ENCODE assay signal across 26 cellular contexts in genomic region chr11:117514256-117514655, GRCh38.
"Had no signal": no experiment of that assay in that cellular context is flagged by ENCODE, and none has a peak within 500 bp of the region (broad histone marks: within the 10 kb centered on the region; RNA-seq: fewer than 3 reads in every experiment).

No MANE protein-coding gene starts in this region.

- DNase-seq: dermis blood vessel endothelial cell; effector memory CD4-positive, alpha-beta T cell; foreskin keratinocyte; heart left ventricle; kidney; mucosa of descending colon; naive B cell; occipital lobe; ovary; posterior cingulate gyrus; psoas muscle; right cardiac atrium; sigmoid colon; stimulated activated CD4-positive, alpha-beta T cell treated with anti-CD3 and anti-CD28 coated beads, Interleukin-4, amount 100 ng/mL, for 4 hours; stimulated activated naive CD8-positive, alpha-beta T cell treated with anti-CD3 and anti-CD28 coated beads, Interleukin-15, Interleukin-2, amounts not matched to agents 100 U/mL and 50 U/mL, for 24 hours had no signal

- H3K9me3 ChIP-seq: esophagus muscularis mucosa, gastroesophageal sphincter, heart left ventricle, mucosa of descending colon, ovary, psoas muscle, sigmoid colon, thoracic aorta, tibial nerve, vagina had no signal

- H3K36me3 ChIP-seq: ovary, thoracic aorta, tibial nerve, vagina had no signal

- H3K4me3 ChIP-seq: coronary artery, esophagus muscularis mucosa, gastroesophageal sphincter, heart left ventricle, hepatocyte, lung, mucosa of descending colon, ovary, psoas muscle, sigmoid colon, thoracic aorta, tibial nerve, vagina had no signal

- H3K4me1 ChIP-seq: foreskin keratinocyte, psoas muscle, sigmoid colon had no signal

- H3K27me3 ChIP-seq: heart left ventricle, hepatocyte, ovary, sigmoid colon, tibial nerve, vagina had no signal

- H2AFZ ChIP-seq: hepatocyte had no signal

- H3K27ac ChIP-seq: coronary artery, esophagus muscularis mucosa, foreskin keratinocyte, gastroesophageal sphincter, heart left ventricle, hepatocyte, ovary, psoas muscle, sigmoid colon, thoracic aorta, tibial nerve, vagina had no signal

- H3K79me2 ChIP-seq: hepatocyte had no signal

- ATAC-seq: foreskin keratinocyte; gastroesophageal sphincter; heart left ventricle; left lobe of liver; mucosa of descending colon; natural killer cell treated with Interleukin-12 subunit alpha and Interleukin-12 subunit beta and Interleukin-15 and Interleukin-18, amount 100 ng/mL, for 72 hours; psoas muscle; right cardiac atrium; stimulated activated memory B cell treated with anti-CD40 and anti-IgM and Interleukin-4, amounts not matched to agents 10 μg/mL and 1 μg/mL and 100 μg/mL, for 72 hours; stimulated activated naive CD8-positive, alpha-beta T cell treated with anti-CD3 and anti-CD28 coated beads, Interleukin-15, Interleukin-2, amounts not matched to agents 100 U/mL and 50 U/mL, for 24 hours had no signal

- H3K4me2 ChIP-seq: hepatocyte had no signal
